In genomic region chr14:67345583-67345982, GRCh38 we compare ENCODE assay signal across 17 cellular contexts.
"Had no signal": no experiment of that assay in that cellular context is flagged by ENCODE, and none has a peak within 500 bp of the region (broad histone marks: within the 10 kb centered on the region; RNA-seq: fewer than 3 reads in every experiment).

No MANE protein-coding gene starts in this region.

- H3K27ac ChIP-seq: colonic mucosa, gastrocnemius medialis, heart right ventricle, right atrium auricular region, sigmoid colon, thoracic aorta had no signal

- H3K9me3 ChIP-seq: colonic mucosa, gastrocnemius medialis, heart right ventricle, right atrium auricular region, sigmoid colon, thoracic aorta had no signal

- H3K27me3 ChIP-seq: colonic mucosa, gastrocnemius medialis, heart right ventricle, right atrium auricular region, sigmoid colon had no signal

- H3K4me3 ChIP-seq: colonic mucosa, gastrocnemius medialis, heart right ventricle, right atrium auricular region, sigmoid colon, skin epidermis, thoracic aorta had no signal

- H3K4me1 ChIP-seq: colonic mucosa, gastrocnemius medialis, heart right ventricle, right atrium auricular region, sigmoid colon had no signal

- ATAC-seq: gastrocnemius medialis; heart right ventricle; natural killer cell; stimulated activated naive B cell treated with anti-CD40 and anti-IgM and Interleukin-4, amounts not matched to agents 10 μg/mL and 1 μg/mL and 100 μg/mL, for 72 hours; stimulated activated naive CD8-positive, alpha-beta T cell treated with anti-CD3 and anti-CD28 coated beads, Interleukin-15, amount 100 ng/mL, for 72 hours had no signal

- DNase-seq: colonic mucosa; dermis blood vessel endothelial cell; gastrocnemius medialis; heart right ventricle; hypothalamus; kidney glomerular epithelial cell; natural killer cell; posterior cingulate gyrus; sigmoid colon; stimulated activated CD4-positive, alpha-beta T cell treated with anti-CD3 and anti-CD28 coated beads, Interleukin-2, amount 100 ng/mL, for 24 hours; stimulated activated CD4-positive, alpha-beta T cell treated with anti-CD3 and anti-CD28 coated beads, Interleukin-4, amount 100 ng/mL, for 4 hours; stimulated activated naive B cell treated with anti-CD40 and anti-IgM and Interleukin-4, amounts not matched to agents 10 μg/mL and 1 μg/mL and 100 μg/mL, for 72 hours; stimulated activated naive CD8-positive, alpha-beta T cell treated with anti-CD3 and anti-CD28 coated beads, Interleukin-15, amount 100 ng/mL, for 72 hours; trophoblast cell had no signal
